1 cellular context compared by ENCODE assay signal in the genomic region with DNA sequence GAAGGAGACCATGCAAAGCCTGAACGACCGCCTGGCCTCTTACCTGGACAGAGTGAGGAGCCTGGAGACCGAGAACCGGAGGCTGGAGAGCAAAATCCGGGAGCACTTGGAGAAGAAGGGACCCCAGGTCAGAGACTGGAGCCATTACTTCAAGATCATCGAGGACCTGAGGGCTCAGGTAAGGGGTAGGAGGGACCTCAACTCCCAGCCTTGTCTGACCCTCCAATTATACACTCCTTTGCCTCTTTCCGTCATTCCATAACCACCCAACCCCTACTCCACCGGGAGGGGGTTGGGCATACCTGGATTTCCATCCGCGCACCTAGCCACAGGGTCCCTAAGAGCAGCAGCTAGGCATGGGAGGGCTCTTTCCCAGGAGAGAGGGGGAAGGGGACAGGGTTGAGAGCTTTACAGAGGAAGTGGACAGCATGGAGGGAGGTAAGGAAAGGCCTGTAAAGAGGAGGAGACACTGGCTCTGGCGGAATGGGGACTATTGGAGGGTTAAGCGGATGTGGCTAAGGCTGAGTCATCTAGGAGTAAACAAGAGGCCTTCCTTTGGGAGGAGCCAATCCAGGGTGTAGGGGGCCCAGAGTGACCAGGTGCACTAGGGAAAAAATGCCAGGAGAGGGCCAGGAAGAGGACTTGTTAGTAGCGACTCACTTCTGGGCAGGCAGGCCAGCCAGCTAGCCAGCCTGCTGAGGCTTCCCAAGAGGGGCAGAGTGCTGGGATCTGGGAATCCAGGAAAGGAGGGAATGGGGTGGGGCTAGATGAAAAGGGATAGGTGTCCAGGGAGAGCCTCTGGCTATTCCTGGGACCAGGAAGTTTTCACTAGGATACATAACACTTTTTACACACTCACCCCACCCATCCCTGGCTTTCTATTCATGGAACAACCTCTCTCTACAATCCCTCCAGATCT.
A peak's percentile ranks its signal among the peaks of the same experiment; 100 is the strongest.
TF ChIP-seq lines count a peak whose summit lies in the region.

No MANE protein-coding gene starts in this region.

TF ChIP-seq in HepG2, 621 proteins besides CTCF, POLR2A, EP300 and RAD21 (continued from another document and continues in another):
- TF ChIP-seq ADNP (CRISPR knock-in tag; IDR thresholded peaks at IDR 0.05): no peak
- no peak for TF ChIP-seq CBX1 (IDR thresholded peaks at IDR 0.05; ENCODE audit: low read depth)
- TF ChIP-seq ZNF615 (CRISPR knock-in tag; IDR thresholded peaks at IDR 0.05; ENCODE audit: borderline replicate concordance): no peak; the same call in 1 of the 2 replicates
- 0 out of 2 replicates have a peak, but pooled peaks have one; percentile 47 for TF ChIP-seq ZNF354B (CRISPR knock-in tag; IDR thresholded peaks at IDR 0.05)
- 0 out of 2 replicates have a peak, but pooled peaks have one; percentile 65 for TF ChIP-seq ZNF343 (CRISPR knock-in tag; IDR thresholded peaks at IDR 0.05)
- TF ChIP-seq, protein P1, sequence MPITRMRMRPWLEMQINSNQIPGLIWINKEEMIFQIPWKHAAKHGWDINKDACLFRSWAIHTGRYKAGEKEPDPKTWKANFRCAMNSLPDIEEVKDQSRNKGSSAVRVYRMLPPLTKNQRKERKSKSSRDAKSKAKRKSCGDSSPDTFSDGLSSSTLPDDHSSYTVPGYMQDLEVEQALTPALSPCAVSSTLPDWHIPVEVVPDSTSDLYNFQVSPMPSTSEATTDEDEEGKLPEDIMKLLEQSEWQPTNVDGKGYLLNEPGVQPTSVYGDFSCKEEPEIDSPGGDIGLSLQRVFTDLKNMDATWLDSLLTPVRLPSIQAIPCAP (CRISPR knock-in tag; IDR thresholded peaks at IDR 0.05; ENCODE audit: low read depth): 0 out of 2 replicates have a peak, but pooled peaks have one; percentile 42
- TF ChIP-seq ZIK1 (CRISPR knock-in tag; IDR thresholded peaks at IDR 0.05; ENCODE audit: borderline replicate concordance, low read depth): no peak
- TF ChIP-seq KMT2B (CRISPR knock-in tag; IDR thresholded peaks at IDR 0.05): peak; percentile 66; the same call in 1 of the 2 replicates
- no peak for TF ChIP-seq SP140L (CRISPR knock-in tag; IDR thresholded peaks at IDR 0.05; ENCODE audit: borderline replicate concordance)
- no peak for TF ChIP-seq ZNF44 (CRISPR knock-in tag; IDR thresholded peaks at IDR 0.05)
- TF ChIP-seq ZNF260 (CRISPR knock-in tag; IDR thresholded peaks at IDR 0.05; ENCODE audit: borderline replicate concordance, low read depth): no peak
- TF ChIP-seq NCOR1 (IDR thresholded peaks at IDR 0.05; ENCODE audit: borderline replicate concordance, low read length): no peak
- TF ChIP-seq, protein P2, sequence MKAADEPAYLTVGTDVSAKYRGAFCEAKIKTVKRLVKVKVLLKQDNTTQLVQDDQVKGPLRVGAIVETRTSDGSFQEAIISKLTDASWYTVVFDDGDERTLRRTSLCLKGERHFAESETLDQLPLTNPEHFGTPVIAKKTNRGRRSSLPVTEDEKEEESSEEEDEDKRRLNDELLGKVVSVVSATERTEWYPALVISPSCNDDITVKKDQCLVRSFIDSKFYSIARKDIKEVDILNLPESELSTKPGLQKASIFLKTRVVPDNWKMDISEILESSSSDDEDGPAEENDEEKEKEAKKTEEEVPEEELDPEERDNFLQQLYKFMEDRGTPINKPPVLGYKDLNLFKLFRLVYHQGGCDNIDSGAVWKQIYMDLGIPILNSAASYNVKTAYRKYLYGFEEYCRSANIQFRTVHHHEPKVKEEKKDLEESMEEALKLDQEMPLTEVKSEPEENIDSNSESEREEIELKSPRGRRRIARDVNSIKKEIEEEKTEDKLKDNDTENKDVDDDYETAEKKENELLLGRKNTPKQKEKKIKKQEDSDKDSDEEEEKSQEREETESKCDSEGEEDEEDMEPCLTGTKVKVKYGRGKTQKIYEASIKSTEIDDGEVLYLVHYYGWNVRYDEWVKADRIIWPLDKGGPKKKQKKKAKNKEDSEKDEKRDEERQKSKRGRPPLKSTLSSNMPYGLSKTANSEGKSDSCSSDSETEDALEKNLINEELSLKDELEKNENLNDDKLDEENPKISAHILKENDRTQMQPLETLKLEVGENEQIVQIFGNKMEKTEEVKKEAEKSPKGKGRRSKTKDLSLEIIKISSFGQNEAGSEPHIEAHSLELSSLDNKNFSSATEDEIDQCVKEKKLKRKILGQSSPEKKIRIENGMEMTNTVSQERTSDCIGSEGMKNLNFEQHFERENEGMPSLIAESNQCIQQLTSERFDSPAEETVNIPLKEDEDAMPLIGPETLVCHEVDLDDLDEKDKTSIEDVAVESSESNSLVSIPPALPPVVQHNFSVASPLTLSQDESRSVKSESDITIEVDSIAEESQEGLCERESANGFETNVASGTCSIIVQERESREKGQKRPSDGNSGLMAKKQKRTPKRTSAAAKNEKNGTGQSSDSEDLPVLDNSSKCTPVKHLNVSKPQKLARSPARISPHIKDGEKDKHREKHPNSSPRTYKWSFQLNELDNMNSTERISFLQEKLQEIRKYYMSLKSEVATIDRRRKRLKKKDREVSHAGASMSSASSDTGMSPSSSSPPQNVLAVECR (CRISPR knock-in tag; IDR thresholded peaks at IDR 0.05; ENCODE audit: borderline replicate concordance): peak; percentile 67; the same call in 1 of the 2 replicates
- TF ChIP-seq KLF11 (CRISPR knock-in tag; IDR thresholded peaks at IDR 0.05): 0 out of 2 replicates have a peak, but pooled peaks have one; percentile 82
- no peak for TF ChIP-seq ZNF10 (CRISPR knock-in tag; IDR thresholded peaks at IDR 0.05; ENCODE audit: borderline replicate concordance, low read depth)
- no peak for TF ChIP-seq ZNF713 (CRISPR knock-in tag; IDR thresholded peaks at IDR 0.05)
- TF ChIP-seq ZNF800 (CRISPR knock-in tag; IDR thresholded peaks at IDR 0.05): 0 out of 2 replicates have a peak, but pooled peaks have one; percentile 41
- TF ChIP-seq, protein P3, sequence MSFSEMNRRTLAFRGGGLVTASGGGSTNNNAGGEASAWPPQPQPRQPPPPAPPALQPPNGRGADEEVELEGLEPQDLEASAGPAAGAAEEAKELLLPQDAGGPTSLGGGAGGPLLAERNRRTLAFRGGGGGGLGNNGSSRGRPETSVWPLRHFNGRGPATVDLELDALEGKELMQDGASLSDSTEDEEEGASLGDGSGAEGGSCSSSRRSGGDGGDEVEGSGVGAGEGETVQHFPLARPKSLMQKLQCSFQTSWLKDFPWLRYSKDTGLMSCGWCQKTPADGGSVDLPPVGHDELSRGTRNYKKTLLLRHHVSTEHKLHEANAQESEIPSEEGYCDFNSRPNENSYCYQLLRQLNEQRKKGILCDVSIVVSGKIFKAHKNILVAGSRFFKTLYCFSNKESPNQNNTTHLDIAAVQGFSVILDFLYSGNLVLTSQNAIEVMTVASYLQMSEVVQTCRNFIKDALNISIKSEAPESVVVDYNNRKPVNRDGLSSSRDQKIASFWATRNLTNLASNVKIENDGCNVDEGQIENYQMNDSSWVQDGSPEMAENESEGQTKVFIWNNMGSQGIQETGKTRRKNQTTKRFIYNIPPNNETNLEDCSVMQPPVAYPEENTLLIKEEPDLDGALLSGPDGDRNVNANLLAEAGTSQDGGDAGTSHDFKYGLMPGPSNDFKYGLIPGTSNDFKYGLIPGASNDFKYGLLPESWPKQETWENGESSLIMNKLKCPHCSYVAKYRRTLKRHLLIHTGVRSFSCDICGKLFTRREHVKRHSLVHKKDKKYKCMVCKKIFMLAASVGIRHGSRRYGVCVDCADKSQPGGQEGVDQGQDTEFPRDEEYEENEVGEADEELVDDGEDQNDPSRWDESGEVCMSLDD (CRISPR knock-in tag; IDR thresholded peaks at IDR 0.05; ENCODE audit: borderline replicate concordance): 0 out of 2 replicates have a peak, but pooled peaks have one; percentile 35
- TF ChIP-seq ZBTB14 (CRISPR knock-in tag; IDR thresholded peaks at IDR 0.05): no peak
- TF ChIP-seq EHMT2 (IDR thresholded peaks at IDR 0.05; ENCODE audit: borderline replicate concordance, low read depth, low read length): no peak
- TF ChIP-seq, protein P4, sequence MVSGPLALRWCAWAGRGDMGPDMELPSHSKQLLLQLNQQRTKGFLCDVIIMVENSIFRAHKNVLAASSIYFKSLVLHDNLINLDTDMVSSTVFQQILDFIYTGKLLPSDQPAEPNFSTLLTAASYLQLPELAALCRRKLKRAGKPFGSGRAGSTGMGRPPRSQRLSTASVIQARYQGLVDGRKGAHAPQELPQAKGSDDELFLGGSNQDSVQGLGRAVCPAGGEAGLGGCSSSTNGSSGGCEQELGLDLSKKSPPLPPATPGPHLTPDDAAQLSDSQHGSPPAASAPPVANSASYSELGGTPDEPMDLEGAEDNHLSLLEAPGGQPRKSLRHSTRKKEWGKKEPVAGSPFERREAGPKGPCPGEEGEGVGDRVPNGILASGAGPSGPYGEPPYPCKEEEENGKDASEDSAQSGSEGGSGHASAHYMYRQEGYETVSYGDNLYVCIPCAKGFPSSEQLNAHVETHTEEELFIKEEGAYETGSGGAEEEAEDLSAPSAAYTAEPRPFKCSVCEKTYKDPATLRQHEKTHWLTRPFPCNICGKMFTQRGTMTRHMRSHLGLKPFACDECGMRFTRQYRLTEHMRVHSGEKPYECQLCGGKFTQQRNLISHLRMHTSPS (CRISPR knock-in tag; IDR thresholded peaks at IDR 0.05; ENCODE audit: low read depth): peak; percentile 70
- TF ChIP-seq, protein P5, sequence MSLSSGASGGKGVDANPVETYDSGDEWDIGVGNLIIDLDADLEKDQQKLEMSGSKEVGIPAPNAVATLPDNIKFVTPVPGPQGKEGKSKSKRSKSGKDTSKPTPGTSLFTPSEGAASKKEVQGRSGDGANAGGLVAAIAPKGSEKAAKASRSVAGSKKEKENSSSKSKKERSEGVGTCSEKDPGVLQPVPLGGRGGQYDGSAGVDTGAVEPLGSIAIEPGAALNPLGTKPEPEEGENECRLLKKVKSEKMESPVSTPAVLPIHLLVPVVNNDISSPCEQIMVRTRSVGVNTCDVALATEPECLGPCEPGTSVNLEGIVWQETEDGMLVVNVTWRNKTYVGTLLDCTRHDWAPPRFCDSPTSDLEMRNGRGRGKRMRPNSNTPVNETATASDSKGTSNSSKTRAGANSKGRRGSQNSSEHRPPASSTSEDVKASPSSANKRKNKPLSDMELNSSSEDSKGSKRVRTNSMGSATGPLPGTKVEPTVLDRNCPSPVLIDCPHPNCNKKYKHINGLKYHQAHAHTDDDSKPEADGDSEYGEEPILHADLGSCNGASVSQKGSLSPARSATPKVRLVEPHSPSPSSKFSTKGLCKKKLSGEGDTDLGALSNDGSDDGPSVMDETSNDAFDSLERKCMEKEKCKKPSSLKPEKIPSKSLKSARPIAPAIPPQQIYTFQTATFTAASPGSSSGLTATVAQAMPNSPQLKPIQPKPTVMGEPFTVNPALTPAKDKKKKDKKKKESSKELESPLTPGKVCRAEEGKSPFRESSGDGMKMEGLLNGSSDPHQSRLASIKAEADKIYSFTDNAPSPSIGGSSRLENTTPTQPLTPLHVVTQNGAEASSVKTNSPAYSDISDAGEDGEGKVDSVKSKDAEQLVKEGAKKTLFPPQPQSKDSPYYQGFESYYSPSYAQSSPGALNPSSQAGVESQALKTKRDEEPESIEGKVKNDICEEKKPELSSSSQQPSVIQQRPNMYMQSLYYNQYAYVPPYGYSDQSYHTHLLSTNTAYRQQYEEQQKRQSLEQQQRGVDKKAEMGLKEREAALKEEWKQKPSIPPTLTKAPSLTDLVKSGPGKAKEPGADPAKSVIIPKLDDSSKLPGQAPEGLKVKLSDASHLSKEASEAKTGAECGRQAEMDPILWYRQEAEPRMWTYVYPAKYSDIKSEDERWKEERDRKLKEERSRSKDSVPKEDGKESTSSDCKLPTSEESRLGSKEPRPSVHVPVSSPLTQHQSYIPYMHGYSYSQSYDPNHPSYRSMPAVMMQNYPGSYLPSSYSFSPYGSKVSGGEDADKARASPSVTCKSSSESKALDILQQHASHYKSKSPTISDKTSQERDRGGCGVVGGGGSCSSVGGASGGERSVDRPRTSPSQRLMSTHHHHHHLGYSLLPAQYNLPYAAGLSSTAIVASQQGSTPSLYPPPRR (CRISPR knock-in tag; IDR thresholded peaks at IDR 0.05; ENCODE audit: borderline replicate concordance): peak; percentile 71
- TF ChIP-seq, protein P6, sequence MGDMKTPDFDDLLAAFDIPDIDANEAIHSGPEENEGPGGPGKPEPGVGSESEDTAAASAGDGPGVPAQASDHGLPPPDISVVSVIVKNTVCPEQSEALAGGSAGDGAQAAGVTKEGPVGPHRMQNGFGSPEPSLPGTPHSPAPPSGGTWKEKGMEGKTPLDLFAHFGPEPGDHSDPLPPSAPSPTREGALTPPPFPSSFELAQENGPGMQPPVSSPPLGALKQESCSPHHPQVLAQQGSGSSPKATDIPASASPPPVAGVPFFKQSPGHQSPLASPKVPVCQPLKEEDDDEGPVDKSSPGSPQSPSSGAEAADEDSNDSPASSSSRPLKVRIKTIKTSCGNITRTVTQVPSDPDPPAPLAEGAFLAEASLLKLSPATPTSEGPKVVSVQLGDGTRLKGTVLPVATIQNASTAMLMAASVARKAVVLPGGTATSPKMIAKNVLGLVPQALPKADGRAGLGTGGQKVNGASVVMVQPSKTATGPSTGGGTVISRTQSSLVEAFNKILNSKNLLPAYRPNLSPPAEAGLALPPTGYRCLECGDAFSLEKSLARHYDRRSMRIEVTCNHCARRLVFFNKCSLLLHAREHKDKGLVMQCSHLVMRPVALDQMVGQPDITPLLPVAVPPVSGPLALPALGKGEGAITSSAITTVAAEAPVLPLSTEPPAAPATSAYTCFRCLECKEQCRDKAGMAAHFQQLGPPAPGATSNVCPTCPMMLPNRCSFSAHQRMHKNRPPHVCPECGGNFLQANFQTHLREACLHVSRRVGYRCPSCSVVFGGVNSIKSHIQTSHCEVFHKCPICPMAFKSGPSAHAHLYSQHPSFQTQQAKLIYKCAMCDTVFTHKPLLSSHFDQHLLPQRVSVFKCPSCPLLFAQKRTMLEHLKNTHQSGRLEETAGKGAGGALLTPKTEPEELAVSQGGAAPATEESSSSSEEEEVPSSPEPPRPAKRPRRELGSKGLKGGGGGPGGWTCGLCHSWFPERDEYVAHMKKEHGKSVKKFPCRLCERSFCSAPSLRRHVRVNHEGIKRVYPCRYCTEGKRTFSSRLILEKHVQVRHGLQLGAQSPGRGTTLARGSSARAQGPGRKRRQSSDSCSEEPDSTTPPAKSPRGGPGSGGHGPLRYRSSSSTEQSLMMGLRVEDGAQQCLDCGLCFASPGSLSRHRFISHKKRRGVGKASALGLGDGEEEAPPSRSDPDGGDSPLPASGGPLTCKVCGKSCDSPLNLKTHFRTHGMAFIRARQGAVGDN (CRISPR knock-in tag; IDR thresholded peaks at IDR 0.05): peak; percentile 53; the same call in 1 of the 2 replicates
- 0 out of 2 replicates have a peak, but pooled peaks have one; percentile 34 for TF ChIP-seq POGZ (CRISPR knock-in tag; IDR thresholded peaks at IDR 0.05)
